1 cellular context compared by ENCODE assay signal in genomic region chr19:6457958-6458694, GRCh38.
TF ChIP-seq lines count a peak whose summit lies in the region.

No MANE protein-coding gene starts in this region.

TF ChIP-seq in HEK293, 187 proteins besides CTCF, POLR2A, EP300 and RAD21 (continued from another document):
- 0 out of 2 replicates have a peak, but pooled peaks have one; percentile 27 for TF ChIP-seq ZNF394 (tag by site-specific recombination; IDR thresholded peaks at IDR 0.05; ENCODE audit: borderline replicate concordance)
- TF ChIP-seq ZNF335 (tag by site-specific recombination; conservative IDR thresholded peaks at IDR 0.05), result peak; percentile 45
- TF ChIP-seq INSM2 (tag by site-specific recombination; IDR thresholded peaks at IDR 0.05), result no peak
- no peak for TF ChIP-seq PRDM6 (tag by site-specific recombination; IDR thresholded peaks at IDR 0.05)
- peak; percentile 65; the same call in 1 of the 2 replicates for TF ChIP-seq ZBTB48 (tag by site-specific recombination; IDR thresholded peaks at IDR 0.05)
- peak; percentile 53; the same call in 1 of the 2 replicates for TF ChIP-seq ZNF341 (tag by site-specific recombination; IDR thresholded peaks at IDR 0.05; ENCODE audit: low read depth)
- 0 out of 2 replicates have a peak, but pooled peaks have one; percentile 29 for TF ChIP-seq ZNF629 (tag by site-specific recombination; IDR thresholded peaks at IDR 0.05)
